In the genomic region with DNA sequence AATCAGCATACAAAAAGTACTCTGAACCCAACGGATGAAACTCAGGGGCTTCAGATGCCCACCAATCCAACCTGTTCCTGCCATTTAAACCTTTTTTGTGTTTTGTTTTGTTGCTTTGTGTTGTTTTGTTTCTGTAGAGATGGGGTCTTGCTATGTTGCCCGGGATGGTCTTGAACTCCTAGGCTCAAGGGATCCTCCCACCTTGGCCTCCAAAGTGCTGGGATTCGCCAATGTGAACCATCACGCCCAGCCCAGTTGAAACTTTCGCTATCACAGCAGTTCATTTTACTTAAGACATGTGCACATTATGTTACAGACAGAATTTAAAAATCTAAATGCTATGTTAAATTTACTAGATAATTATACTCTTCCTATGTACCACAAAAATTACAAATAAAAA, we compare ENCODE assay signal across 1 cellular context.
TF ChIP-seq lines count a peak whose summit lies in the region.

No MANE protein-coding gene starts in this region.

TF ChIP-seq in WTC11, 78 proteins besides CTCF, POLR2A, EP300 and RAD21:
- TF ChIP-seq ZNF121 (CRISPR knock-in tag; IDR thresholded peaks at IDR 0.05): peak; percentile 62; the same call in 1 of the 2 replicates
- TF ChIP-seq, protein P1, sequence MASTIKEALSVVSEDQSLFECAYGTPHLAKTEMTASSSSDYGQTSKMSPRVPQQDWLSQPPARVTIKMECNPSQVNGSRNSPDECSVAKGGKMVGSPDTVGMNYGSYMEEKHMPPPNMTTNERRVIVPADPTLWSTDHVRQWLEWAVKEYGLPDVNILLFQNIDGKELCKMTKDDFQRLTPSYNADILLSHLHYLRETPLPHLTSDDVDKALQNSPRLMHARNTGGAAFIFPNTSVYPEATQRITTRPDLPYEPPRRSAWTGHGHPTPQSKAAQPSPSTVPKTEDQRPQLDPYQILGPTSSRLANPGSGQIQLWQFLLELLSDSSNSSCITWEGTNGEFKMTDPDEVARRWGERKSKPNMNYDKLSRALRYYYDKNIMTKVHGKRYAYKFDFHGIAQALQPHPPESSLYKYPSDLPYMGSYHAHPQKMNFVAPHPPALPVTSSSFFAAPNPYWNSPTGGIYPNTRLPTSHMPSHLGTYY (CRISPR knock-in tag; IDR thresholded peaks at IDR 0.05): no peak
